ENCODE assay signal across 8 cellular contexts in the genomic region with DNA sequence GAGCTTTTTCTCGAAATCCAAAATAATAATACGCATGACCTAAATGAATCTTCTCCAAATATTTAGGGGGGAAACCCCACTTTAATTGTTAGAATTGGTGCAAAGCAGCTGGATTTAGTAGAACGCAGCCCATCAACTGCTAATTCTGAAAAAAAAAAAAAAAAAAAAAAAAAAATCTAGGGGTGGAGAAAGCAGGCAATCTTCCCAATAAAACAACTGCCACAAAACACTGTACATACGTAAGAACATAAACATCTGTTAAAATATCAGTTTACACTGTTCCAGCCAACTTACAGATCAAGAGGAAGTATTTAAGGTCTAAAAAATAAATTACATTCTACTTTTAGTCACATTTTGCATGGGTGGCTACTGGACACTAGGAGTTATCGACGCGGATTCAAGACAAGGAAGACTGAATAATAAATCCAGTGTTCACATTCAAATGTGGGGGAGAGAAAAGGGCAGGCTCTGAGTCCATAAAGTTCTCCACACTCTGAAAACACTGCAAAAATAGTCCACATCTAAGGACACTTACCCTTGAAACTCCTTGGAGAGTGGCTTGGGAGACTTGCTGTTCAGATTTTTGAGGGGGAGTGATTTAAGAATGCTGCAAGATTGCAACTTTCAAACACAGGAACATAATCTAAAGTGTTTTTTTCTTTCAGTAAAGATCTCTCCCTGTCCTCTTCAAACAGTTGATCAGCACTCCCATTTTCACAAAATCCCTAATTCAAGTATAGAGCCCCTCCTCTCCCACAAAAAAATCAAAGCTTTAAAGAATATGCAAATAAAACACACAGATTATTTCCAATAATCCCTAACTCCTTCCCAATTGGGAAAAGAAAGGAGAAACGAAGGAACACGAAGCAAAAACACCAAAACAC. TPM values are rescaled to one million over a fixed set of nuclear protein-coding genes. Genes with fewer than 3 reads are reported as not detected.
DNase-seq lines count a peak whose midpoint lies in the region; ATAC-seq, FAIRE-seq and TF ChIP-seq lines count a peak whose summit lies in the region.

No MANE protein-coding gene starts in this region.

- H3K36me3 Mint-ChIP-seq in T-helper 1 cell treated with Interleukin-12 subunit alpha and Interleukin-12 subunit beta and Interleukin-4 antibody, amounts not matched to agents 30 μg/mL and 1 μg/mL, for 36 hours (ENCODE audit: low read depth): peaks cover 9% of the 10 kb centered on the region

- peak overlapping the region; percentile 91 for H3K4me3 Mint-ChIP-seq in T-helper 1 cell treated with Interleukin-12 subunit alpha and Interleukin-12 subunit beta and Interleukin-4 antibody, amounts not matched to agents 30 μg/mL and 1 μg/mL, for 36 hours

- intact Hi-C loops in endothelial cell of umbilical vein (cut with micrococcal nuclease): loop anchor here (1.0 kb wide), 1 partner anchor 56 kb away; no protein-coding TSS in a partner anchor

- H4K20me1 ChIP-seq in endothelial cell of umbilical vein (replicated peaks; ENCODE audit: control insufficient read depth, extremely low read depth, insufficient read depth, low read length): peaks cover 8% of the 10 kb centered on the region
- no peaks in the 10 kb centered on the region for H4K20me1 ChIP-seq in neural cell (ENCODE audit: insufficient read depth)

- H3K4me1 ChIP-seq in Peyer's patch: peaks cover 0 to 20% (median 9%) of the 10 kb centered on the region in 4 donors
- peaks cover 11% of the 10 kb centered on the region for H3K4me1 ChIP-seq in endothelial cell of umbilical vein (ENCODE audit: control insufficient read depth, extremely low read depth, insufficient read depth, low read length)

- H3K9me3 Mint-ChIP-seq in T-helper 1 cell treated with Interleukin-12 subunit alpha and Interleukin-12 subunit beta and Interleukin-4 antibody, amounts not matched to agents 30 μg/mL and 1 μg/mL, for 36 hours: no peaks in the 10 kb centered on the region

- dilution Hi-C loops in endothelial cell of umbilical vein (cut with MboI; ENCODE audit: extremely low pct_ligation_motif_present, low sequenced_read_pairs): no loop called here

- TF ChIP-seq POLR2A in Peyer's patch (IDR thresholded peaks at IDR 0.05) (no peak), endothelial cell of umbilical vein (IDR thresholded peaks at IDR 0.05; ENCODE audit: low read depth, low read length) (no peak)

- H3K9me3 ChIP-seq in Peyer's patch: no peaks in the 10 kb centered on the region
- H3K9me3 ChIP-seq in endothelial cell of umbilical vein (replicated peaks; ENCODE audit: control insufficient read depth, insufficient read depth, low read length): no peaks in the 10 kb centered on the region
- H3K9me3 ChIP-seq in neural cell (ENCODE audit: low read length): no peaks in the 10 kb centered on the region

- H3K27me3 ChIP-seq in Peyer's patch (no peaks in the 10 kb centered on the region), endothelial cell of umbilical vein (ENCODE audit: control insufficient read depth in 2 of 2, insufficient read depth in 2 of 2, low read length in 2 of 2) (no peaks in the 10 kb centered on the region), neural cell (ENCODE audit: insufficient read depth, low read depth, low read length) (no peaks in the 10 kb centered on the region)

- H3K4me3 ChIP-seq in Peyer's patch (peak overlapping the region; percentile 69 to 98 (median 89)), endothelial cell of umbilical vein (replicated peaks in 1 of 3; ENCODE audit: insufficient read depth in 1 of 3, low read depth in 1 of 3, low read length in 3 of 3) (peak overlapping the region; percentile 71 to 94 (median 91)), neural cell (ENCODE audit: low read length) (peak overlapping the region; percentile 94)

- H3K9ac ChIP-seq in endothelial cell of umbilical vein (replicated peaks; ENCODE audit: extremely low read depth, insufficient read depth, low read length) (peak overlapping the region; percentile 94), neural cell (ENCODE audit: low read length) (peak overlapping the region; percentile 95)

- no peak for DNase-seq in T-helper 1 cell
- no peak for DNase-seq in Peyer's patch
- DNase-seq in endothelial cell of umbilical vein (ENCODE audit: low read depth, low spot score): peak; percentile 56
- DNase-seq in amniotic stem cell (lab: John Stamatoyannopoulos, UW): no peak

- H3K27ac Mint-ChIP-seq in T-helper 1 cell treated with Interleukin-12 subunit alpha and Interleukin-12 subunit beta and Interleukin-4 antibody, amounts not matched to agents 30 μg/mL and 1 μg/mL, for 36 hours: peak overlapping the region; percentile 97

- H3K79me2 ChIP-seq in endothelial cell of umbilical vein (ENCODE audit: control insufficient read depth, insufficient read depth, low read length) (peaks cover 58% of the 10 kb centered on the region), neural cell (replicated peaks; ENCODE audit: insufficient read depth, low read length) (peaks cover 64% of the 10 kb centered on the region)

- no peak for ATAC-seq in HG02571 (IDR thresholded peaks at IDR 0.05; ENCODE audit: unreplicated experiment)
- no peak for ATAC-seq in GM21717 (IDR thresholded peaks at IDR 0.05; ENCODE audit: unreplicated experiment)

- H3K9me2 ChIP-seq in neural cell (ENCODE audit: insufficient read depth, low read length): no peaks in the 10 kb centered on the region

- H3K36me3 ChIP-seq in Peyer's patch (peaks cover 0 to 6% (median 0%) of the 10 kb centered on the region in 3 donors), endothelial cell of umbilical vein (ENCODE audit: control insufficient read depth in 2 of 2, extremely low read depth in 1 of 2, insufficient read depth in 2 of 2, low read length in 2 of 2) (no peaks in the 10 kb centered on the region), neural cell (ENCODE audit: insufficient read depth, low read length) (no peaks in the 10 kb centered on the region)

- no peaks in the 10 kb centered on the region for H3K9me1 ChIP-seq in endothelial cell of umbilical vein (replicated peaks; ENCODE audit: control insufficient read depth, extremely low read depth, insufficient read depth, low read length)

- CTCF ChIA-PET in endothelial cell of umbilical vein (lab: Charles Lee): interaction anchor here (0.7 to 2.1 kb wide), 7 partner anchors 20 to 114 kb away, joined by 4 to 8 read pairs (median 4); no protein-coding TSS in a partner anchor

- peak in 1 of 6 experiments; percentile 6 for TF ChIP-seq CTCF in Peyer's patch (IDR thresholded peaks at IDR 0.05)
- no peak for TF ChIP-seq CTCF in endothelial cell of umbilical vein (IDR thresholded peaks at IDR 0.05; ENCODE audit: extremely low read depth in 1 of 2, insufficient read depth in 1 of 2, low read depth in 1 of 2, low read length in 2 of 2)
- no peak for TF ChIP-seq CTCF in neural cell (IDR thresholded peaks at IDR 0.05; ENCODE audit: poor library complexity, severe bottlenecking)

- H3K27me3 Mint-ChIP-seq in T-helper 1 cell treated with Interleukin-12 subunit alpha and Interleukin-12 subunit beta and Interleukin-4 antibody, amounts not matched to agents 30 μg/mL and 1 μg/mL, for 36 hours (ENCODE audit: low read depth): no peaks in the 10 kb centered on the region

- TSS peak; percentile 35 for BruUV-seq in endothelial cell of umbilical vein (replicated peaks; lab: Mats Ljungman, UMichigan)

- POLR2A ChIA-PET in endothelial cell of umbilical vein (lab: Charles Lee): interaction anchor here (0.6 kb wide), 2 partner anchors 77 to 133 kb away, joined by 4 to 5 read pairs; partner anchors contain the start of gene USP32

- no peak for TF ChIP-seq RAD21 in neural cell (conservative IDR thresholded peaks at IDR 0.05)

- peak overlapping the region; percentile 97 to 100 (median 98) for H3K27ac ChIP-seq in Peyer's patch
- H3K27ac ChIP-seq in endothelial cell of umbilical vein (ENCODE audit: insufficient read depth, low read depth, low read length): peak overlapping the region; percentile 86
- peak overlapping the region; percentile 98 for H3K27ac ChIP-seq in neural cell (ENCODE audit: low read length)

- H3F3A ChIP-seq in neural cell (ENCODE audit: insufficient read depth, low read length, poor library complexity, severe bottlenecking): no peaks in the 10 kb centered on the region

- TF ChIP-seq EP300 in neural cell (conservative IDR thresholded peaks at IDR 0.05; ENCODE audit: poor library complexity, severe bottlenecking): no peak

- no peak for FAIRE-seq in endothelial cell of umbilical vein (lab: Jason Lieb, UNC)

- H2AFZ ChIP-seq in endothelial cell of umbilical vein (ENCODE audit: low read depth, low read length) (peak overlapping the region; percentile 86), neural cell (ENCODE audit: low read depth, low read length) (peak overlapping the region; percentile 95)

- H3K4me2 ChIP-seq in endothelial cell of umbilical vein (ENCODE audit: insufficient read depth, low read length): peak overlapping the region; percentile 99
- peak overlapping the region; percentile 84 for H3K4me2 ChIP-seq in neural cell (ENCODE audit: low read length)

- peaks cover 33% of the 10 kb centered on the region for H3K4me1 Mint-ChIP-seq in T-helper 1 cell treated with Interleukin-12 subunit alpha and Interleukin-12 subunit beta and Interleukin-4 antibody, amounts not matched to agents 30 μg/mL and 1 μg/mL, for 36 hours (ENCODE audit: low read depth)

TF ChIP-seq in endothelial cell of umbilical vein, 7 proteins besides CTCF, POLR2A, EP300 and RAD21 (continues in another document):
- no peak for TF ChIP-seq GATA2 (IDR thresholded peaks at IDR 0.05; ENCODE audit: insufficient read depth, insufficient read length, low read depth, low read length)
- TF ChIP-seq, protein P1, sequence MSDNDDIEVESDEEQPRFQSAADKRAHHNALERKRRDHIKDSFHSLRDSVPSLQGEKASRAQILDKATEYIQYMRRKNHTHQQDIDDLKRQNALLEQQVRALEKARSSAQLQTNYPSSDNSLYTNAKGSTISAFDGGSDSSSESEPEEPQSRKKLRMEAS (IDR thresholded peaks at IDR 0.05; ENCODE audit: insufficient read depth, insufficient read length): no peak

RNA-seq across cellular contexts. Expression of gene APPBP2, which starts 1.3 kb away (rescaled TPM):
- 10 to 100 TPM; 14.0 to 18.4 (median 15.4) TPM for total RNA-seq in Peyer's patch
- 42.0 and 49.1 TPM in 2 replicates for total RNA-seq in endothelial cell of umbilical vein
- polyA plus RNA-seq in endothelial cell of umbilical vein: 6.3 and 8.4 TPM in 2 replicates
- 8.3 and 9.2 TPM in 2 replicates for polyA plus RNA-seq in endothelial cell of umbilical vein (2011; cell fraction: cytosol; rRNA removed)
- 17.4 and 23.4 TPM in 2 replicates for polyA plus RNA-seq in endothelial cell of umbilical vein (2011; cell fraction: nucleus; rRNA removed)
- 35.3 and 43.6 TPM in 2 replicates for polyA plus RNA-seq in endothelial cell of umbilical vein (2012)
- 39.7 and 40.9 TPM in 2 replicates for polyA minus RNA-seq in endothelial cell of umbilical vein
- polyA minus RNA-seq in endothelial cell of umbilical vein (2011; cell fraction: cytosol; rRNA and poly(A)+ RNA removed): 10.3 TPM
- polyA minus RNA-seq in endothelial cell of umbilical vein (2011; cell fraction: nucleus; rRNA and poly(A)+ RNA removed): 18.9 and 28.3 TPM in 2 replicates
- polyA plus RNA-seq in neural cell: 36.0 and 40.4 TPM in 2 replicates
- 84.0 and 89.7 TPM in 2 replicates for polyA minus RNA-seq in neural cell
